10 cellular contexts compared by ENCODE assay signal in the genomic region with DNA sequence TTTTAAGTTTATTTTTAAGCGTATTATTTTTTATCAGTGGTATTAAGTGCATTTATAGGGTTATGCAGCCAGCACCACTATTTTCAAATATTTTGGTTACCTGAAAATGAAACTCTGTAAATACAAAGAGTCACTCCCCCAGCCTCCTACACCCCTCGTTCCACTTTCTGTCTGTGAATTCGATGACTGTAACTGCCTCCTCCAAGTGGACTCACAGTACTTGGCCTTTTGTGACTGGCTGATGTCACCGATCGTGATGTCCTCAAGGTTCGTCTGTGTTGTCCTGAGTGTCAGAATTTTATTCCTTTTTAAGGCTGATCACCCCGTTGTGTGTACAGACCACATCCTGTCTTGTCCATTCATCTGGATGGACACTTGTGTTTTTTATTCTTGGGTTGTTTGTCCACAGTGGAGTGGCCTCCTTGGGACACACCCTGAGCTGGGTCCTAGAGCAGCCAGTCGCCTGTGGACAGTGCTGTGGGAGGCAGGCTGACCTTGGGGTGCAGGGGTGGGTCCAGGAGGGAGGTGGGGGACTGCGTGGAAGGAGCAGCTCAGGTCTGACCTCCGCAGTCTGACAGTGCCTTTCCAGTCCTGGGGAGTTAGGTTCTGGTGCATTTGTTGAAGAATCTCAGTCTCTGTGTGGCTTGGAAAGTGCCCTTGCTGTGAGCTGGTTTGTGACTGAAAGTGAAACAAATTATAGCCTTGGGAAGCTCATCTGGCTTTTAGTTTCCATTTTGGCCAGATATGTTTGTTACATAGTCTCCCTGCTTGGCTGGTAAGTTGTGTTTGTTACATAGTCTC. TPM values are rescaled to one million over a fixed set of nuclear protein-coding genes. Genes with fewer than 3 reads are reported as not detected.
DNase-seq lines count a peak whose midpoint lies in the region; ATAC-seq, FAIRE-seq and TF ChIP-seq lines count a peak whose summit lies in the region.
"Had no signal": no experiment of that assay in that cellular context is flagged by ENCODE, and none has a peak within 500 bp of the region (broad histone marks: within the 10 kb centered on the region; RNA-seq: fewer than 3 reads in every experiment).

No MANE protein-coding gene starts in this region.

- H3K27ac Mint-ChIP-seq in nephron progenitor cell = peak overlapping the region; percentile 93

- no peak overlapping the region for H3K4me3 Mint-ChIP-seq in nephron progenitor cell

- TF ChIP-seq CTCF in Peyer's patch (IDR thresholded peaks at IDR 0.05) (no peak), nephron progenitor cell (IDR thresholded peaks at IDR 0.05) (no peak)

- H3K27me3 ChIP-seq in Peyer's patch = no peaks in the 10 kb centered on the region

- peaks cover 0 to 80% (median 0%) of the 10 kb centered on the region in 3 donors for H3K36me3 ChIP-seq in Peyer's patch

- H3K4me1 Mint-ChIP-seq in nephron progenitor cell = peaks cover 13% of the 10 kb centered on the region

- ATAC-seq in GM18873 (IDR thresholded peaks at IDR 0.05; ENCODE audit: low FRiP score, unreplicated experiment) = peak; percentile 68
- peak; percentile 80 for ATAC-seq in HG02571 (IDR thresholded peaks at IDR 0.05; ENCODE audit: unreplicated experiment)

- H3K9me3 Mint-ChIP-seq in nephron progenitor cell = no peaks in the 10 kb centered on the region

- H3K27me3 Mint-ChIP-seq in nephron progenitor cell (ENCODE audit: low read depth, poor library complexity) = peaks cover 2% of the 10 kb centered on the region

- DNase-seq in Peyer's patch (peak in 1 of 3 donors; percentile 40), nephron progenitor cell (no peak), H54 (ENCODE audit: insufficient read length, low spot score) (no peak), GM19240 (ENCODE audit: insufficient read length, low spot score) (no peak), RKO (ENCODE audit: low spot score) (no peak), C1 segment of cervical spinal cord (lab: John Stamatoyannopoulos, UW) (no peak)
- DNase-seq: activated naive CD4-positive, alpha-beta T cell treated with anti-CD3 and anti-CD28 coated beads, Interleukin-2, amount 50 U/mL, for 16 hours; NCI-H524 treated with DMSO at 0.1 percent for 48 hours had no signal

- no peak for TF ChIP-seq POLR2A in Peyer's patch (IDR thresholded peaks at IDR 0.05)
- no peak for TF ChIP-seq POLR2A in H54 (IDR thresholded peaks at IDR 0.05; ENCODE audit: low read depth, low read length)

- FAIRE-seq in H54 (lab: Jason Lieb, UNC) = no peak

- peaks cover 89% of the 10 kb centered on the region for H3K36me3 Mint-ChIP-seq in nephron progenitor cell (ENCODE audit: low read depth)

- H3K9me3 ChIP-seq in Peyer's patch = no peaks in the 10 kb centered on the region

- H3K4me1 ChIP-seq in Peyer's patch = no peaks in the 10 kb centered on the region

- H3K27ac ChIP-seq in Peyer's patch = peak overlapping the region; percentile 27 to 69 (median 58)

- H3K4me3 ChIP-seq in Peyer's patch = no peak overlapping the region

RNA-seq across cellular contexts. Expression of a gene that starts 6.9 kb away (rescaled TPM):
- 100 to 1,000 TPM in 3 of 4 donors, 10 to 100 TPM in 1; 44.7 to 110 (median 103) TPM for total RNA-seq in Peyer's patch

RNA-seq across cellular contexts. Expression of a gene that starts 21.8 kb away (rescaled TPM):
- total RNA-seq in Peyer's patch = 10 to 100 TPM; 19.8 to 53.7 (median 36.9) TPM

RNA-seq across cellular contexts. Expression of a gene that starts 23.6 kb away (rescaled TPM):
- under 1 TPM in 1 of 4 donors, not detected in 3; 0.47 TPM for total RNA-seq in Peyer's patch

RNA-seq across cellular contexts. Expression of a gene that starts 27.7 kb away (rescaled TPM):
- total RNA-seq in Peyer's patch = 100 to 1,000 TPM in 3 of 4 donors, 10 to 100 TPM in 1; 87.5 to 211 (median 172) TPM

RNA-seq across cellular contexts. Expression of a gene that starts 43.0 kb away (rescaled TPM):
- 100 to 1,000 TPM in 3 of 4 donors, 10 to 100 TPM in 1; 88.3 to 214 (median 163) TPM for total RNA-seq in Peyer's patch
